In the genomic region with DNA sequence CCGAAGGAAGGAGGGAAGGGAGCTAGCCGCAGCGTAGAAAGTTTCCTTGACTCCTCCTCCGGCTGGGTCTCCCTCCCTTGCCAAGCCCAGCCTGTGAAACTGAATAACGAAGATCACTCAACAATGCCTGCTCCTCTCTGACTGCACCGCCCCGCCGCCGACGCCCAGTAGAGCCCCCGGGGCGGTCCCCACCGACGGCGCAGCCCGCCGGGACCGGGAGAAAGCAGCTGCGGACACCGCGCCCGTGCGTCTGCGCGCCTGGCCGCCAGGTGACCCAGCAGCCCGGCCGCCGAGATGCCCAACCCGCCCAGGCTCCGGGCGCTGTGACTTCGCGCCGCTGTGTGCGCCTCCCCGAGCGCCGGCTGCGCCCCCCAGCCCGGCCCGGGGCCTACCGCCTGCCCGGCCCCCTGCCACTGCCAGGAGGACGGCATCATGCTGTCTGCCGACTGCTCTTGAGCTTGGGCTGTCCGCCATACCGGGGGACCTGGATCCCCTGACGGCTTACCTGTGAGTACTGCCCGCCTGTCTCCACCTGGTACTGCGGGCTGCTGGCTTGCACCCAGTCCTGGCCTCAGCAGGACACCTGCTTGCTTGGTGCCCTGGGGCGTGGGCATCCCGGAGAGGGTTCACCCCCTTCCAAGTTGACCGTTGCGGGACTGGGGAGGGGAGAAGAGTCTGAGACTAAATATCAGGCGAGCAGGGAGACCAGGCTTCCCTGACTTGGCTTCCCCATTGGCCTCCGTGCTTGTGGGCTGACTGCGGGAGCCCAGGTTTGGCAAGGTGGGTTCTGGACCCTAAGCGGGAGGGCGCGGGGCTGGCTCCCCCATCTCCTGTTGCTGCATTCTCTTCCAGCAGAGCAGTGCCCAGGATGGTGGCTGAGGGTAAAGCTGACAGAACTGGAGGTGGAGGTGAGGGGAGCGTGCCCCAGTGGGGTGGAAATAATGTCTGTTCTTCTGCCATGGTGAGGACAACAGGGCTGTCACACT, we compare ENCODE assay signal across 8 cellular contexts. TPM values are rescaled to one million over a fixed set of nuclear protein-coding genes. Genes with fewer than 3 reads are reported as not detected.
DNase-seq lines count a peak whose midpoint lies in the region; ATAC-seq, FAIRE-seq and TF ChIP-seq lines count a peak whose summit lies in the region.

No MANE protein-coding gene starts in this region.

- H3K9me1 ChIP-seq in K562 (ENCODE audit: control insufficient read depth, insufficient read depth, low read length): no peaks in the 10 kb centered on the region

- TF ChIP-seq RAD21 in K562 (CRISPR knock-in tag; conservative IDR thresholded peaks at IDR 0.05 in 1 of 2, IDR thresholded peaks at IDR 0.05 in 1 of 2): no peak

- TF ChIP-seq CTCF in HEK293 (tag by site-specific recombination; IDR thresholded peaks at IDR 0.05) (no peak), K562 (IDR thresholded peaks at IDR 0.05 in 2 of 3, conservative IDR thresholded peaks at IDR 0.05 in 1 of 3; ENCODE audit: insufficient read depth in 2 of 3, low read depth in 1 of 3, low read length in 3 of 3) (no peak), kidney epithelial cell (IDR thresholded peaks at IDR 0.05; ENCODE audit: insufficient read depth, low read length, poor library complexity, severe bottlenecking) (no peak)

- WGBS in K562 (ENCODE audit: insufficient coverage, low coverage, missing lambda C conversion rate): 46% methylated on average over 55 of the region's 62 CpGs
- 19% methylated on average over 62 of the region's 62 CpGs for WGBS in thymus

- H3K36me3 ChIP-seq in HEK293 (ENCODE audit: control insufficient read depth in 2 of 2, insufficient read depth in 1 of 2, low read length in 2 of 2) (no peaks in the 10 kb centered on the region), K562 (ENCODE audit: control insufficient read depth, insufficient read depth, low read length) (no peaks in the 10 kb centered on the region), kidney epithelial cell (ENCODE audit: control insufficient read depth, insufficient read depth, low read length) (no peaks in the 10 kb centered on the region), thymus (ENCODE audit: control insufficient read depth, insufficient read depth) (no peaks in the 10 kb centered on the region)

- H3K4me2 ChIP-seq in K562 (ENCODE audit: insufficient read depth, low read length): no peak overlapping the region

- H3K4me1 ChIP-seq in HEK293 (ENCODE audit: control insufficient read depth, insufficient read depth, low read length) (0 out of 2 replicates have a peak, but pooled peaks cover under 1% of the 10 kb centered on the region), K562 (replicated peaks in 1 of 2; ENCODE audit: control insufficient read depth in 2 of 2, insufficient read depth in 2 of 2, low read length in 2 of 2) (peaks cover 7 to 31% of the 10 kb centered on the region in 2 experiments; a peak in 4 of 5 replicates), thymus (ENCODE audit: control insufficient read depth, insufficient read depth, low read length) (no peaks in the 10 kb centered on the region)

- H3K27me3 ChIP-seq in K562 (ENCODE audit: control insufficient read depth in 2 of 2, insufficient read depth in 2 of 2, low read length in 2 of 2) (0 out of 5 replicates have a peak, but pooled peaks cover 0 to 6% of the 10 kb centered on the region in 2 experiments), kidney epithelial cell (ENCODE audit: control insufficient read depth, insufficient read depth, low read length) (no peaks in the 10 kb centered on the region), thymus (ENCODE audit: control insufficient read depth, insufficient read depth) (peaks cover 22% of the 10 kb centered on the region)

- ATAC-seq in K562 (no peak), HG03354 (IDR thresholded peaks at IDR 0.05; ENCODE audit: poor library complexity, severe bottlenecking, unreplicated experiment) (no peak)

- TF ChIP-seq POLR2A in K562 (conservative IDR thresholded peaks at IDR 0.05): no peak

- BruUV-seq in K562 (replicated peaks; lab: Mats Ljungman, UMichigan): no TSS peak

- no peak overlapping the region for H3K9ac ChIP-seq in K562 (ENCODE audit: insufficient read depth in 1 of 2, low read depth in 2 of 2, low read length in 2 of 2)

- POLR2A ChIA-PET in HEK293 (lab: Yijun Ruan, JAX): no interaction called here
- POLR2A ChIA-PET in K562 (lab: Yijun Ruan, JAX): interaction anchor here (0.5 to 2.8 kb wide), 5 partner anchors 60 to 475 kb away, joined by 3 to 9 read pairs (median 3); no protein-coding TSS in a partner anchor

- in situ Hi-C loops in K562 (cut with MboI): no loop called here

- H3K4me3 ChIP-seq in HEK293 (ENCODE audit: low read depth, low read length) (peak overlapping the region; percentile 9), K562 (no peak overlapping the region), kidney epithelial cell (ENCODE audit: low read depth, low read length) (peak overlapping the region; percentile 64), thymus (ENCODE audit: low read length) (peak overlapping the region; percentile 20)

- H4K20me1 ChIP-seq in K562 (replicated peaks; ENCODE audit: control insufficient read depth, insufficient read depth, low read length): no peaks in the 10 kb centered on the region; the same call in 1 of the 2 replicates

- no peak overlapping the region for H3K27ac ChIP-seq in HEK293 (ENCODE audit: extremely low read depth, low read depth, low read length)
- no peak overlapping the region for H3K27ac ChIP-seq in K562 (ENCODE audit: extremely low read depth, low read depth, low read length)
- no peak overlapping the region for H3K27ac ChIP-seq in thymus (ENCODE audit: low read depth)

- TF ChIP-seq EP300 in K562 (IDR thresholded peaks at IDR 0.05; ENCODE audit: low read length): no peak

- H3K79me2 ChIP-seq in K562 (ENCODE audit: control insufficient read depth, insufficient read depth, low read length): no peaks in the 10 kb centered on the region

- CTCF ChIA-PET in HEK293 (lab: Yijun Ruan, JAX): interaction anchor here (0.5 to 4.7 kb wide), 35 partner anchors 7 to 650 kb away, joined by 3 to 106 read pairs (median 6); a partner anchor contains a TSS
- CTCF ChIA-PET in K562 (lab: Yijun Ruan, JAX; ENCODE audit: low intra/inter-chr PET ratio): interaction anchor here (1.6 to 1.9 kb wide), 2 partner anchors 493 to 650 kb away, joined by 5 to 16 read pairs; no protein-coding TSS in a partner anchor

- no peak for FAIRE-seq in K562 (lab: Jason Lieb, UNC)

- H3K9me3 ChIP-seq in HEK293 (ENCODE audit: control insufficient read depth, insufficient read depth, low read depth, low read length): no peaks in the 10 kb centered on the region
- no peaks in the 10 kb centered on the region for H3K9me3 ChIP-seq in K562 (replicated peaks; ENCODE audit: control insufficient read depth, insufficient read depth, low read depth, low read length)
- no peaks in the 10 kb centered on the region for H3K9me3 ChIP-seq in thymus (ENCODE audit: control insufficient read depth)

- DNase-seq in AG08395 (ENCODE audit: low spot score) (peak; percentile 26), K562 (ENCODE audit: extremely low read depth in 1 of 4, low spot score in 3 of 4) (peak in 2 of 4 experiments; percentile 31 to 34), kidney epithelial cell (ENCODE audit: low read depth) (no peak)
- DNase-seq in stimulated activated CD4-positive, alpha-beta T cell treated with anti-CD3 and anti-CD28 coated beads, Interleukin-4, amount 100 ng/mL, for 1 hour: no peak
- no peak for DNase-seq in effector CD4-positive, alpha-beta T cell

- H2AFZ ChIP-seq in K562 (ENCODE audit: low read depth, low read length): 0 out of 2 replicates have a peak overlapping the region, but pooled peaks have one; percentile 40

- intact Hi-C loops in K562 (cut with micrococcal nuclease): loop anchor here (5.0 kb wide), 1 partner anchor 96 kb away; no protein-coding TSS in a partner anchor

TF ChIP-seq in K562, 482 proteins besides CTCF, POLR2A, EP300 and RAD21:
- peak; percentile 49; the same call in 1 of the 2 replicates for TF ChIP-seq ZBTB7A (IDR thresholded peaks at IDR 0.05; ENCODE audit: borderline replicate concordance, control insufficient read depth, low read depth, low read length)
- TF ChIP-seq HMG20A (CRISPR knock-in tag; conservative IDR thresholded peaks at IDR 0.05): no peak

RNA-seq across cellular contexts. Expression of a gene that starts 26.2 kb away (rescaled TPM):
- total RNA-seq in K562 (2011; cell fraction: chromatin; rRNA removed; ENCODE audit: low replicate concordance): 120 and 200 TPM in 2 replicates
- total RNA-seq in K562 (2011; cell fraction: nucleolus; rRNA removed): 104 and 129 TPM in 2 replicates
- total RNA-seq in K562 (2011; cell fraction: nucleoplasm; rRNA removed): 165 and 206 TPM in 2 replicates
- total RNA-seq in K562 (2014; rRNA removed) (65.1 and 70.3 TPM in 2 replicates), K562 (2014; rRNA removed; fragmentation: Illumina TruSeq; extraction: Trizol) (84.5 and 90.3 TPM in 2 replicates), K562 (2015; rRNA removed; fragmentation: Illumina TruSeq; extraction: Trizol) (76.6 and 84.5 TPM in 2 replicates), K562 (2021) (58.8 and 67.0 TPM in 2 replicates), kidney epithelial cell (101 and 103 TPM in 2 replicates)
- polyA plus RNA-seq in K562 (2011; rRNA removed) (78.2 and 95.3 TPM in 2 replicates), K562 (2014; fragmentation: Illumina TruSeq; extraction: Trizol) (77.9 and 101 TPM in 2 replicates), K562 (2014; fragmentation: Nextera tagmentation; extraction: Ambion mirVana) (100 to 1,000 TPM; 109 to 125 TPM), K562 (2014; rRNA removed) (77.9 and 83.2 TPM in 2 replicates), thymus (44.3 TPM)
- polyA plus RNA-seq in K562 (2011; cell fraction: cytosol; rRNA removed): 27.4 and 46.9 TPM in 2 replicates
- polyA plus RNA-seq in K562 (2011; cell fraction: nucleus; rRNA removed): 50.9 and 73.1 TPM in 2 replicates
- 47.0 and 52.8 TPM in 2 replicates for polyA plus RNA-seq in K562 (2012)
- polyA minus RNA-seq in K562 (2011; rRNA and poly(A)+ RNA removed): 97.3 and 98.2 TPM in 2 replicates
- 26.3 and 33.3 TPM in 2 replicates for polyA minus RNA-seq in K562 (2011; cell fraction: cytosol; rRNA and poly(A)+ RNA removed)
- 35.7 and 55.5 TPM in 2 replicates for polyA minus RNA-seq in K562 (2011; cell fraction: nucleus; rRNA and poly(A)+ RNA removed)
